Comparison of ENCODE assay signal across 7 cellular contexts in the genomic region with DNA sequence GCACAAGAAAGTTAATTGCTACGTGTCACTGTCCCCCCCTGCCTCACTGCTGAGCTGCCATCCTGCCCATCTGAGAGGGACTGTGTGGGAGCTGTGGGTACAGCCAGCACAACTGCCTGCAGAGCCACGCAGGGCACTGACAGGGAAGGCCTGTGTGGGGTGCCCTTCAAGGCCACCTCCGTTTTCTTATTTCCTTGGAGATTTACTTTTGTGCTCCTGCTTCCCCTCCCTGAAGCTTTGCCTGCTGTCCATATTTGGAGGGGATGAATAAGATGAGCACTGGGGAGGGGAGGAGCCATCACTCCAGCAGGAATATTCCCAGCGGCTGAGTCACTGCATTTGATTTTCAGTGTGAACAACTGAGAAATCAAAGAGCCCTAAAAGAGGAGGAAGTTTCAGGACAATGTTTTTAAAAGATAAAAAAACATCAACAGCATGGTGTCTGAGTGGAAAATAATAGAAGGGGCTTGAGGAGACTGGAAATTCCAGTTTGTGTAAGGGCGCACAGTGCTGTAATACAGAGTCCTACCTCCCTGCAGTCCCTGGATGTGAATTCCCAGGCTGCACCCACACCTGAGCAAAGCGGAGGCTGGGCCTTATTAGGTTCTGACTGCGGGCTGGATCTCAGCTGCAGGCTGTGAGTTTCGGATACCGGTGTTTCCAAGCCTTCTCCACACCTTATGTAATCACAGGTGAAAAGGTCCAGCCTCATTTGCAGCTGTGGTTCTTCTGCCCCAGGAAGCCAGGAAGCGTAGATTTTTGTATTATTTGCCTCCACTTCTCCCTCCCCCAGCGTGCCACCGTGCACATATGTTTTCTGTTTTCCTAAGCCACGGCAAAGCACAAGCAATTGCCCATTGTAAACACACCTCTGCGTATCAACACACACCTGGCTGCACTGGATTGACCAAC.
DNase-seq lines count a peak whose midpoint lies in the region; ATAC-seq and TF ChIP-seq lines count a peak whose summit lies in the region.

No MANE protein-coding gene starts in this region.

- ATAC-seq in natural killer cell, result no peak
- no peak for ATAC-seq in activated CD4-positive, CD25-positive, alpha-beta regulatory T cell treated with anti-CD3 and anti-CD28 coated beads, Interleukin-2, amount 50 U/mL, for 24 hours

- H3K4me3 ChIP-seq in OCI-LY1 (ENCODE audit: low read depth, low read length, poor library complexity, severe bottlenecking), result no peak overlapping the region
- no peak overlapping the region for H3K4me3 ChIP-seq in prostate gland

- no peak overlapping the region for H3K27ac Mint-ChIP-seq in natural killer cell

- H3K4me1 ChIP-seq in OCI-LY1 (ENCODE audit: insufficient read depth, low read length, severe bottlenecking), result peaks cover 65% of the 10 kb centered on the region
- peaks cover 2% of the 10 kb centered on the region for H3K4me1 ChIP-seq in prostate gland (replicated peaks)

- no peak overlapping the region for H2AFZ ChIP-seq in OCI-LY1 (ENCODE audit: low read length)

- H4K20me1 ChIP-seq in OCI-LY1 (ENCODE audit: insufficient read depth, low read length), result no peaks in the 10 kb centered on the region

- DNase-seq in HPDE6-E6E7 (ENCODE audit: extremely low spot score) (peak; percentile 76), fibroblast of gingiva (ENCODE audit: low read depth) (peak; percentile 42), prostate gland (ENCODE audit: low spot score) (no peak), natural killer cell (no peak), SK-N-DZ (ENCODE audit: low spot score) (no peak)

- H3K36me3 ChIP-seq in OCI-LY1 (ENCODE audit: insufficient read depth, low read length) (peaks cover 13% of the 10 kb centered on the region; the same call in 1 of the 2 replicates), prostate gland (no peaks in the 10 kb centered on the region)

- TF ChIP-seq POLR2A in prostate gland (IDR thresholded peaks at IDR 0.05), result no peak

- H3K4me2 ChIP-seq in OCI-LY1 (ENCODE audit: low read length), result peak overlapping the region; percentile 9; the same call in 1 of the 2 replicates

- H3K79me2 ChIP-seq in OCI-LY1 (ENCODE audit: insufficient read depth, low read length), result no peaks in the 10 kb centered on the region

- H3K4me3 Mint-ChIP-seq in natural killer cell, result no peak overlapping the region

- H3K27me3 ChIP-seq in OCI-LY1 (ENCODE audit: insufficient read depth, low read length), result no peaks in the 10 kb centered on the region
- H3K27me3 ChIP-seq in prostate gland (replicated peaks; ENCODE audit: insufficient read depth), result no peaks in the 10 kb centered on the region

- H3K27ac ChIP-seq in OCI-LY1 (ENCODE audit: low read depth, low read length, poor library complexity, severe bottlenecking) (peak overlapping the region; percentile 82), prostate gland (peak overlapping the region; percentile 0 to 33)

- peaks cover 23 to 26% of the 10 kb centered on the region in 2 donors for H3K4me1 Mint-ChIP-seq in natural killer cell

- H3K9ac ChIP-seq in OCI-LY1 (ENCODE audit: low read length), result peak overlapping the region; percentile 13; the same call in 1 of the 2 replicates

- H3K9me3 ChIP-seq in OCI-LY1 (ENCODE audit: low read length) (no peaks in the 10 kb centered on the region), prostate gland (no peaks in the 10 kb centered on the region)

- no peaks in the 10 kb centered on the region for H3K36me3 Mint-ChIP-seq in natural killer cell

- no peaks in the 10 kb centered on the region for H3K9me2 ChIP-seq in OCI-LY1 (ENCODE audit: low read depth, low read length)

- intact Hi-C loops in prostate gland (cut with DNase I) (no loop called here), natural killer cell (cut with micrococcal nuclease) (no loop called here)

- H3K9me3 Mint-ChIP-seq in natural killer cell, result no peaks in the 10 kb centered on the region

- no peaks in the 10 kb centered on the region for H3K27me3 Mint-ChIP-seq in natural killer cell (ENCODE audit: low read depth in 2 of 2)

- no peaks in the 10 kb centered on the region for H3F3A ChIP-seq in OCI-LY1 (ENCODE audit: insufficient read depth, low read length)

- WGBS in prostate gland, result 44% methylated on average over 14 of the region's 14 CpGs

- TF ChIP-seq CTCF in OCI-LY1 (IDR thresholded peaks at IDR 0.05; ENCODE audit: low read length) (no peak), prostate gland (IDR thresholded peaks at IDR 0.05) (no peak), natural killer cell (IDR thresholded peaks at IDR 0.05) (no peak)

Comparison
In these comparisons a context has a peak if more than half of its experiments do, and no peak if none do; other contexts are left out.
1. DNase-seq: peak in HPDE6-E6E7 (single experiment) and fibroblast of gingiva (single experiment); none in prostate gland (single experiment), natural killer cell (single experiment) and SK-N-DZ (single experiment).